14 cellular contexts compared by ENCODE assay signal in genomic region chr19:55483681-55484361, GRCh38. TPM values are rescaled to one million over a fixed set of nuclear protein-coding genes. Genes with fewer than 3 reads are reported as not detected.
DNase-seq lines count a peak whose midpoint lies in the region; TF ChIP-seq lines count a peak whose summit lies in the region.
"Had no signal": no experiment of that assay in that cellular context is flagged by ENCODE, and none has a peak within 500 bp of the region (broad histone marks: within the 10 kb centered on the region; RNA-seq: fewer than 3 reads in every experiment).

No MANE protein-coding gene starts in this region.

- intact Hi-C loops in Caco-2 (cut with micrococcal nuclease; ENCODE audit: unreplicated experiment), result no loop called here

- DNase-seq in Caco-2 (peak in 1 of 2 experiments; percentile 39), chondrocyte (ENCODE audit: low spot score) (no peak), neural crest cell (ENCODE audit: low read depth, low spot score) (no peak), HK-2 (ENCODE audit: unreplicated experiment) (no peak), hippocampal formation (lab: John Stamatoyannopoulos, UW) (no peak)
- no peak for DNase-seq in NK-92 treated with Interleukin-12 subunit alpha and Interleukin-12 subunit beta, amount 100 ng/mL, for 24 hours (lab: John Stamatoyannopoulos, UW)
- no peak for DNase-seq in stimulated activated CD4-positive, alpha-beta T cell treated with anti-CD3 and anti-CD28 coated beads, Interleukin-2, amount 100 ng/mL, for 48 hours
- DNase-seq: activated T-cell treated with anti-CD3 and anti-CD28 coated beads, Interleukin-2, amount 50 U/mL, for 1 hour; brain microvascular endothelial cell; NCI-H1092 treated with DMSO at 0.1 percent for 48 hours; testis had no signal

- H3K4me1 Mint-ChIP-seq in Caco-2 (ENCODE audit: low read depth, unreplicated experiment), result peaks cover 15% of the 10 kb centered on the region
- peaks cover 34% of the 10 kb centered on the region for H3K4me1 Mint-ChIP-seq in chondrocyte (ENCODE audit: low read depth)
- H3K4me1 Mint-ChIP-seq in neural crest cell, result peaks cover 31% of the 10 kb centered on the region

- no TSS peak for BruUV-seq in Caco-2 (replicated peaks; lab: Mats Ljungman, UMichigan)

- CTCF ChIA-PET in Caco-2 (lab: Charles Lee), result interaction anchor here (2.6 kb wide), 1 partner anchor 20 kb away, joined by 19 read pairs; no protein-coding TSS in a partner anchor

- H3K27ac ChIP-seq in HUES48 (ENCODE audit: low read depth, low read length), result no peak overlapping the region

- POLR2A ChIA-PET in Caco-2 (lab: Charles Lee), result interaction anchor here (1.1 kb wide), 1 partner anchor 22 kb away, joined by 7 read pairs; the partner anchor contains the start of gene ISOC2

- H3K36me3 ChIP-seq in Caco-2 (ENCODE audit: control insufficient read depth, insufficient read depth, low read length) (no peaks in the 10 kb centered on the region; the same call in 1 of the 2 replicates), HUES48 (ENCODE audit: control insufficient read depth, insufficient read depth, low read length) (peaks cover 4% of the 10 kb centered on the region; the same call in 1 of the 2 replicates)

- no peaks in the 10 kb centered on the region for H3K27me3 ChIP-seq in Caco-2 (replicated peaks; ENCODE audit: control insufficient read depth, insufficient read depth, low read length)
- H3K27me3 ChIP-seq in HUES48 (ENCODE audit: control insufficient read depth, insufficient read depth, low read length), result no peaks in the 10 kb centered on the region
- H3K27me3 ChIP-seq: brain microvascular endothelial cell, pancreas, testis had no signal

- H3K9me3 ChIP-seq in Caco-2 (no peaks in the 10 kb centered on the region), HUES48 (ENCODE audit: control insufficient read depth, insufficient read depth, low read length) (no peaks in the 10 kb centered on the region)
- H3K9me3 ChIP-seq: pancreas, testis had no signal

- H3K27ac Mint-ChIP-seq in Caco-2 (ENCODE audit: unreplicated experiment), result peak overlapping the region; percentile 73
- H3K27ac Mint-ChIP-seq in chondrocyte (ENCODE audit: unreplicated experiment), result no peak overlapping the region
- no peak overlapping the region for H3K27ac Mint-ChIP-seq in neural crest cell (ENCODE audit: unreplicated experiment)

- H3K4me1 ChIP-seq in Caco-2, result 0 out of 2 replicates have a peak, but pooled peaks cover 3% of the 10 kb centered on the region
- H3K4me1 ChIP-seq in HUES48 (ENCODE audit: control insufficient read depth, insufficient read depth, low read length), result peaks cover 34% of the 10 kb centered on the region

- H3K9ac ChIP-seq in HUES48 (ENCODE audit: low read depth, low read length), result no peak overlapping the region

- H3K4me3 Mint-ChIP-seq in Caco-2 (ENCODE audit: unreplicated experiment) (peak overlapping the region; percentile 76), chondrocyte (ENCODE audit: unreplicated experiment) (peak overlapping the region; percentile 68), neural crest cell (peak overlapping the region; percentile 90)

- TF ChIP-seq CTCF in Caco-2 (IDR thresholded peaks at IDR 0.05; ENCODE audit: insufficient read depth in 1 of 2, low read depth in 1 of 2, low read length in 1 of 2, severe bottlenecking in 1 of 2, unreplicated experiment in 1 of 2) (no peak), chondrocyte (IDR thresholded peaks at IDR 0.05) (no peak), neural crest cell (conservative IDR thresholded peaks at IDR 0.05) (no peak)

- H3K9me3 Mint-ChIP-seq in Caco-2 (ENCODE audit: unreplicated experiment) (no peaks in the 10 kb centered on the region), chondrocyte (ENCODE audit: low read depth) (no peaks in the 10 kb centered on the region), neural crest cell (no peaks in the 10 kb centered on the region)

- H3K27me3 Mint-ChIP-seq in Caco-2 (ENCODE audit: insufficient read depth, unreplicated experiment) (no peaks in the 10 kb centered on the region), chondrocyte (ENCODE audit: low read depth) (no peaks in the 10 kb centered on the region), neural crest cell (ENCODE audit: low read depth) (peaks cover 3% of the 10 kb centered on the region)

- peaks cover 23% of the 10 kb centered on the region for H3K36me3 Mint-ChIP-seq in Caco-2 (ENCODE audit: insufficient read depth, unreplicated experiment)
- no peaks in the 10 kb centered on the region for H3K36me3 Mint-ChIP-seq in chondrocyte (ENCODE audit: low read depth)
- H3K36me3 Mint-ChIP-seq in neural crest cell (ENCODE audit: low read depth), result no peaks in the 10 kb centered on the region

- H3K4me3 ChIP-seq in Caco-2 (ENCODE audit: low read depth, low read length) (peak overlapping the region; percentile 90), HUES48 (ENCODE audit: low read depth, low read length) (peak overlapping the region; percentile 89; the same call in 1 of the 2 replicates)

RNA-seq across cellular contexts. Expression of gene NAT14, which starts 1.2 kb away (rescaled TPM):
- total RNA-seq in Caco-2 (2022) (40.9 and 45.2 TPM in 2 replicates), chondrocyte (32.1 to 50.0 TPM (median 33.1 TPM) in 3 replicates), neural crest cell (81.1 and 87.9 TPM in 2 replicates)

RNA-seq across cellular contexts. Expression of gene SSC5D, which starts 4.4 kb away (rescaled TPM):
- total RNA-seq in Caco-2 (2022) (0.58 and 0.86 TPM in 2 replicates), chondrocyte (33.6 to 50.0 TPM (median 34.5 TPM) in 3 replicates), neural crest cell (1.3 and 1.5 TPM in 2 replicates)

RNA-seq across cellular contexts. Expression of gene ZNF628, which starts 7.4 kb away (rescaled TPM):
- total RNA-seq in Caco-2 (2022), result 12.3 and 13.9 TPM in 2 replicates
- 9.1 to 9.7 TPM (median 9.4 TPM) in 3 replicates for total RNA-seq in chondrocyte
- 14.8 and 15.0 TPM in 2 replicates for total RNA-seq in neural crest cell

RNA-seq across cellular contexts. Expression of gene C19orf85, which starts 19.3 kb away (rescaled TPM):
- total RNA-seq in Caco-2 (2022), result not detected in 2 replicates
- total RNA-seq in chondrocyte, result not detected in 3 replicates
- total RNA-seq in neural crest cell, result not detected in 2 replicates
- total RNA-seq: epithelial cell of proximal tubule, pancreas, testis had no signal

RNA-seq across cellular contexts. Expression of gene ISOC2, which starts 22.4 kb away (rescaled TPM):
- total RNA-seq in Caco-2 (2022) (40.6 and 49.6 TPM in 2 replicates), chondrocyte (39.8 to 47.2 TPM (median 39.8 TPM) in 3 replicates), neural crest cell (34.3 and 36.7 TPM in 2 replicates)

Comparison
In these comparisons a context has a peak if more than half of its experiments do, and no peak if none do; other contexts are left out.
1. RNA of gene SSC5D, which starts 4.4 kb away (total RNA-seq): 33.6 to 50.0 TPM in chondrocyte; 1.3 to 1.5 TPM in neural crest cell and 0.58 to 0.86 TPM in Caco-2; every median in the first group is over 10 times any median in the second.
2. Peak in every context shown above with its lines, with median percentiles within 50 percentile points of each other: H3K4me3 Mint-ChIP-seq.